Comparison of ENCODE assay signal across 26 cellular contexts in genomic region chrX:33133320-33133719, GRCh38.
"Had no signal": no experiment of that assay in that cellular context is flagged by ENCODE, and none has a peak within 500 bp of the region (broad histone marks: within the 10 kb centered on the region; RNA-seq: fewer than 3 reads in every experiment).

No MANE protein-coding gene starts in this region.

- H3K27ac ChIP-seq: adrenal gland, breast epithelium, colonic mucosa, dorsolateral prefrontal cortex, esophagus muscularis mucosa, heart right ventricle, neutrophil, ovary had no signal

- H3K4me1 ChIP-seq: adrenal gland, breast epithelium, colonic mucosa, transverse colon had no signal

- H3K27me3 ChIP-seq: adrenal gland, colonic mucosa, esophagus muscularis mucosa, heart right ventricle, neutrophil, ovary, transverse colon had no signal

- H3K36me3 Mint-ChIP-seq: activated naive CD4-positive, alpha-beta T cell treated with anti-CD3 and anti-CD28 coated beads, Interleukin-2, amount 50 U/mL, for 72 hours; natural killer cell; stimulated activated naive B cell treated with anti-CD40 and anti-IgM and Interleukin-4, amounts not matched to agents 10 μg/mL and 1 μg/mL and 100 μg/mL, for 72 hours had no signal

- H3K9me3 ChIP-seq: adrenal gland, colonic mucosa, esophagus muscularis mucosa, neutrophil, ovary, transverse colon had no signal

- ATAC-seq: activated naive CD4-positive, alpha-beta T cell treated with anti-CD3 and anti-CD28 coated beads, Interleukin-2, amount 50 U/mL, for 72 hours; activated T-helper 17 cell treated with anti-CD3 and anti-CD28 coated beads, Interleukin-2, amount 50 U/mL, for 72 hours; effector memory CD8-positive, alpha-beta T cell; heart right ventricle; natural killer cell; right cardiac atrium; stimulated activated naive B cell treated with anti-CD40 and anti-IgM and Interleukin-4, amounts not matched to agents 10 μg/mL and 1 μg/mL and 100 μg/mL, for 72 hours had no signal

- H3K36me3 ChIP-seq: adrenal gland, breast epithelium, colonic mucosa, esophagus muscularis mucosa, heart right ventricle, neutrophil, ovary, transverse colon had no signal

- H3K4me1 Mint-ChIP-seq: activated T-helper 17 cell treated with anti-CD3 and anti-CD28 coated beads, Interleukin-2, amount 50 U/mL, for 72 hours; central memory CD8-positive, alpha-beta T cell; natural killer cell; stimulated activated naive B cell treated with anti-CD40 and anti-IgM and Interleukin-4, amounts not matched to agents 10 μg/mL and 1 μg/mL and 100 μg/mL, for 72 hours had no signal

- DNase-seq: activated CD4-positive, alpha-beta T cell treated with anti-CD3 and anti-CD28 coated beads for 1 hour; activated CD8-positive, alpha-beta memory T cell treated with anti-CD3 and anti-CD28 coated beads for 24 hours; activated CD8-positive, alpha-beta memory T cell treated with anti-CD3 and anti-CD28 coated beads, Interleukin-2, amount 50 U/mL, for 4 hours; activated T-cell treated with anti-CD3 and anti-CD28 coated beads, Interleukin-2, amount 50 U/mL, for 24 hours; adrenal gland; colonic mucosa; dorsolateral prefrontal cortex; effector memory CD8-positive, alpha-beta T cell; heart right ventricle; kidney; midbrain; natural killer cell; ovary; right cardiac atrium; stimulated activated CD4-positive, alpha-beta T cell treated with anti-CD3 and anti-CD28 coated beads, Interleukin-15, amount 100 ng/mL, for 24 hours; stimulated activated naive B cell treated with anti-CD40 and anti-IgM and Interleukin-4, amounts not matched to agents 10 μg/mL and 1 μg/mL and 100 μg/mL, for 72 hours; T-helper 1 cell; transverse colon had no signal

- H3K4me3 Mint-ChIP-seq: activated T-cell treated with anti-CD3 and anti-CD28 coated beads, Interleukin-2, amount 50 U/mL, for 24 hours; activated T-helper 17 cell treated with anti-CD3 and anti-CD28 coated beads, Interleukin-2, amount 50 U/mL, for 72 hours; central memory CD8-positive, alpha-beta T cell; effector memory CD8-positive, alpha-beta T cell; natural killer cell; stimulated activated naive B cell treated with anti-CD40 and anti-IgM and Interleukin-4, amounts not matched to agents 10 μg/mL and 1 μg/mL and 100 μg/mL, for 72 hours had no signal

- H3K27me3 Mint-ChIP-seq: activated T-helper 17 cell treated with anti-CD3 and anti-CD28 coated beads, Interleukin-2, amount 50 U/mL, for 72 hours; central memory CD8-positive, alpha-beta T cell; effector memory CD8-positive, alpha-beta T cell; stimulated activated naive B cell treated with anti-CD40 and anti-IgM and Interleukin-4, amounts not matched to agents 10 μg/mL and 1 μg/mL and 100 μg/mL, for 72 hours had no signal

- H3K27ac Mint-ChIP-seq: activated naive CD4-positive, alpha-beta T cell treated with anti-CD3 and anti-CD28 coated beads, Interleukin-2, amount 50 U/mL, for 72 hours; activated T-cell treated with anti-CD3 and anti-CD28 coated beads, Interleukin-2, amount 50 U/mL, for 24 hours; activated T-helper 17 cell treated with anti-CD3 and anti-CD28 coated beads, Interleukin-2, amount 50 U/mL, for 72 hours; effector memory CD8-positive, alpha-beta T cell; natural killer cell; stimulated activated naive B cell treated with anti-CD40 and anti-IgM and Interleukin-4, amounts not matched to agents 10 μg/mL and 1 μg/mL and 100 μg/mL, for 72 hours had no signal

- H3K9me3 Mint-ChIP-seq: activated naive CD4-positive, alpha-beta T cell treated with anti-CD3 and anti-CD28 coated beads, Interleukin-2, amount 50 U/mL, for 72 hours; activated T-cell treated with anti-CD3 and anti-CD28 coated beads, Interleukin-2, amount 50 U/mL, for 24 hours; activated T-helper 17 cell treated with anti-CD3 and anti-CD28 coated beads, Interleukin-2, amount 50 U/mL, for 72 hours; central memory CD8-positive, alpha-beta T cell; effector memory CD8-positive, alpha-beta T cell; stimulated activated naive B cell treated with anti-CD40 and anti-IgM and Interleukin-4, amounts not matched to agents 10 μg/mL and 1 μg/mL and 100 μg/mL, for 72 hours had no signal

- H3K4me3 ChIP-seq: adrenal gland, breast epithelium, colonic mucosa, dorsolateral prefrontal cortex, esophagus muscularis mucosa, heart right ventricle, lung, ovary, smooth muscle cell, transverse colon had no signal
